8 cellular contexts compared by ENCODE assay signal in genomic region chr1:25549273-25550154, GRCh38. TPM values are rescaled to one million over a fixed set of nuclear protein-coding genes. Genes with fewer than 3 reads are reported as not detected.
DNase-seq lines count a peak whose midpoint lies in the region; ATAC-seq and TF ChIP-seq lines count a peak whose summit lies in the region.

No MANE protein-coding gene starts in this region.

- H3K27me3 ChIP-seq in foreskin keratinocyte = no peaks in the 10 kb centered on the region

- ATAC-seq in GM18873 (IDR thresholded peaks at IDR 0.05; ENCODE audit: low FRiP score, unreplicated experiment) (peak; percentile 82), HG02970 (IDR thresholded peaks at IDR 0.05; ENCODE audit: low FRiP score, unreplicated experiment) (peak; percentile 78), foreskin keratinocyte (peak; percentile 93)

- peak; percentile 20 for TF ChIP-seq CTCF in foreskin keratinocyte (conservative IDR thresholded peaks at IDR 0.05)

- DNase-seq in NOMO-1 (lab: John Stamatoyannopoulos, UW; ENCODE audit: unreplicated experiment in 2 of 2) (peak; percentile 98 to 100), activated T-cell treated with anti-CD3 and anti-CD28 coated beads for 24 hours (ENCODE audit: low read depth) (peak; percentile 80), foreskin keratinocyte (peak; percentile 62 to 82), inferior parietal cortex (ENCODE audit: extremely low spot score) (no peak), NCI-H2196 treated with DMSO at 0.1 percent for 48 hours (lab: John Stamatoyannopoulos, UW; ENCODE audit: unreplicated experiment) (no peak)
- DNase-seq in stimulated activated CD4-positive, alpha-beta T cell treated with anti-CD3 and anti-CD28 coated beads, Interleukin-15, amount 100 ng/mL, for 1 hour (ENCODE audit: low read depth in 1 of 2, low spot score in 1 of 2) = peak; percentile 54 to 63

- H3K4me1 ChIP-seq in foreskin keratinocyte = peaks cover 15% of the 10 kb centered on the region

- H3K27ac ChIP-seq in foreskin keratinocyte = peak overlapping the region; percentile 16

RNA-seq across cellular contexts. Expression of gene LDLRAP1, which starts 6.1 kb away (rescaled TPM):
- total RNA-seq in foreskin keratinocyte = 21.5 and 23.3 TPM in 2 replicates
- 18.7 and 18.8 TPM in 2 replicates for polyA plus RNA-seq in foreskin keratinocyte

Comparison
In these comparisons a context has a peak if more than half of its experiments do, and no peak if none do; other contexts are left out.
1. DNase-seq: peak in NOMO-1 (2 of 2), activated T-cell treated with anti-CD3 and anti-CD28 coated beads for 24 hours (single experiment), foreskin keratinocyte (2 of 2) and stimulated activated CD4-positive, alpha-beta T cell treated with anti-CD3 and anti-CD28 coated beads, Interleukin-15, amount 100 ng/mL, for 1 hour (2 of 2); none in inferior parietal cortex (single experiment) and NCI-H2196 treated with DMSO at 0.1 percent for 48 hours (single experiment).
2. Peak in every context shown above with its lines, with median percentiles within 50 percentile points of each other: ATAC-seq.